9 cellular contexts compared by ENCODE assay signal in genomic region chr5:853416-854090, GRCh38. TPM values are rescaled to one million over a fixed set of nuclear protein-coding genes. Genes with fewer than 3 reads are reported as not detected.
DNase-seq lines count a peak whose midpoint lies in the region; ATAC-seq, FAIRE-seq and TF ChIP-seq lines count a peak whose summit lies in the region.
"Not testable (repeated sequence)": the region's sequence is repeated elsewhere in the genome, so short reads cannot be mapped to it uniquely, and the experiment has no call there.
"Had no signal": no experiment of that assay in that cellular context is flagged by ENCODE, and none has a peak within 500 bp of the region (broad histone marks: within the 10 kb centered on the region; RNA-seq: fewer than 3 reads in every experiment).

No MANE protein-coding gene starts in this region.

- TF ChIP-seq CTCF in HEK293 (tag by site-specific recombination; IDR thresholded peaks at IDR 0.05); K562 (IDR thresholded peaks at IDR 0.05 in 2 of 3, conservative IDR thresholded peaks at IDR 0.05 in 1 of 3; ENCODE audit: insufficient read depth in 2 of 3, low read depth in 1 of 3, low read length in 3 of 3); heart left ventricle (IDR thresholded peaks at IDR 0.05); left lung (IDR thresholded peaks at IDR 0.05); tibial artery (IDR thresholded peaks at IDR 0.05): not testable (repeated sequence)

- not testable (repeated sequence) for H3K79me2 ChIP-seq in K562 (ENCODE audit: control insufficient read depth, insufficient read depth, low read length)

- not testable (repeated sequence) for BruUV-seq in K562 (replicated peaks; lab: Mats Ljungman, UMichigan)

- H3K27me3 ChIP-seq in K562 (ENCODE audit: control insufficient read depth in 2 of 2, insufficient read depth in 2 of 2, low read length in 2 of 2) (peaks cover 24 to 46% of the 10 kb centered on the region in 2 experiments), heart left ventricle (peaks cover 0 to 17% (median 0%) of the 10 kb centered on the region in 9 donors), left lung (peaks cover 6 to 25% of the 10 kb centered on the region in 2 donors), tibial artery (peaks cover 0 to 50% of the 10 kb centered on the region in 2 donors)

- peaks cover 19% of the 10 kb centered on the region for H4K20me1 ChIP-seq in K562 (replicated peaks; ENCODE audit: control insufficient read depth, insufficient read depth, low read length)

- 31% methylated on average over 11 of the region's 18 CpGs for WGBS in K562 (ENCODE audit: insufficient coverage, low coverage, missing lambda C conversion rate)
- 83 to 92% (median 87%) methylated on average over 18 of the region's 18 CpGs for WGBS in heart left ventricle, 4 donors

- intact Hi-C loops in K562 (cut with micrococcal nuclease): loop anchor here (10.0 kb wide), 1 partner anchor 179 kb away; no protein-coding TSS in a partner anchor
- intact Hi-C loops in heart left ventricle (cut with DNase I); left lung (cut with DNase I); posterior vena cava (cut with DNase I); tibial artery (cut with DNase I; ENCODE audit: low total_unique reads): not testable (repeated sequence)

- ATAC-seq in K562, heart left ventricle, left lung: not testable (repeated sequence)

- H3K4me3 ChIP-seq in HEK293 (ENCODE audit: low read depth, low read length); K562; heart left ventricle; left lung; tibial artery: not testable (repeated sequence)

- POLR2A ChIA-PET in HEK293 (lab: Yijun Ruan, JAX): not testable (repeated sequence)
- POLR2A ChIA-PET in K562 (lab: Yijun Ruan, JAX): interaction anchor here (0.7 kb wide), 1 partner anchor 152 kb away, joined by 4 read pairs; no protein-coding TSS in a partner anchor

- H3K4me2 ChIP-seq in K562 (ENCODE audit: insufficient read depth, low read length): not testable (repeated sequence)

- not testable (repeated sequence) for H3K9ac ChIP-seq in K562 (ENCODE audit: insufficient read depth in 1 of 2, low read depth in 2 of 2, low read length in 2 of 2)

- TF ChIP-seq EP300 in K562 (IDR thresholded peaks at IDR 0.05; ENCODE audit: low read length): not testable (repeated sequence)

- CTCF ChIA-PET in HEK293 (lab: Yijun Ruan, JAX); K562 (lab: Yijun Ruan, JAX; ENCODE audit: low intra/inter-chr PET ratio): not testable (repeated sequence)

- FAIRE-seq in K562 (lab: Jason Lieb, UNC): not testable (repeated sequence)

- in situ Hi-C loops in K562 (cut with MboI): not testable (repeated sequence)

- H3K36me3 ChIP-seq in HEK293 (ENCODE audit: control insufficient read depth in 2 of 2, insufficient read depth in 1 of 2, low read length in 2 of 2); K562 (ENCODE audit: control insufficient read depth, insufficient read depth, low read length); heart left ventricle; left lung; tibial artery: not testable (repeated sequence)

- not testable (repeated sequence) for H3K27ac ChIP-seq in HEK293 (ENCODE audit: extremely low read depth, low read depth, low read length); K562 (ENCODE audit: extremely low read depth, low read depth, low read length); heart left ventricle; left lung; tibial artery

- H3K4me1 ChIP-seq in HEK293 (ENCODE audit: control insufficient read depth, insufficient read depth, low read length); left lung; tibial artery: not testable (repeated sequence)
- H3K4me1 ChIP-seq in K562 (replicated peaks in 1 of 2; ENCODE audit: control insufficient read depth in 2 of 2, insufficient read depth in 2 of 2, low read length in 2 of 2) (peaks cover 0 to 36% of the 10 kb centered on the region in 2 experiments; a peak in 2 of 5 replicates), heart left ventricle (peaks cover 0 to 11% (median 0%) of the 10 kb centered on the region in 12 donors)

- DNase-seq in activated CD4-positive, CD25-positive, alpha-beta regulatory T cell treated with anti-CD3 and anti-CD28 coated beads, Interleukin-2, amount 50 U/mL, for 72 hours: peak; percentile 28
- not testable (repeated sequence) for DNase-seq in K562 (ENCODE audit: extremely low read depth in 1 of 4, low spot score in 3 of 4)
- DNase-seq in heart left ventricle (peak in 3 of 5 donors; percentile 2 to 24 (median 23)), left lung (peak; percentile 28 to 43), mesenteric fat pad (ENCODE audit: low spot score) (peak; percentile 59), posterior vena cava (ENCODE audit: low spot score) (peak; percentile 60), tibial artery (peak; percentile 6 to 41)

- H3K9me1 ChIP-seq in K562 (ENCODE audit: control insufficient read depth, insufficient read depth, low read length): not testable (repeated sequence)

- TF ChIP-seq RAD21 in K562 (CRISPR knock-in tag; conservative IDR thresholded peaks at IDR 0.05 in 1 of 2, IDR thresholded peaks at IDR 0.05 in 1 of 2): not testable (repeated sequence)

- H2AFZ ChIP-seq in K562 (ENCODE audit: low read depth, low read length): not testable (repeated sequence)

- H3K9me3 ChIP-seq in HEK293 (ENCODE audit: control insufficient read depth, insufficient read depth, low read depth, low read length); K562 (replicated peaks; ENCODE audit: control insufficient read depth, insufficient read depth, low read depth, low read length); heart left ventricle; left lung; tibial artery: not testable (repeated sequence)

- not testable (repeated sequence) for TF ChIP-seq POLR2A in K562 (conservative IDR thresholded peaks at IDR 0.05); heart left ventricle (IDR thresholded peaks at IDR 0.05)

RNA-seq across cellular contexts. Expression of gene ZDHHC11, which starts 2.8 kb away (rescaled TPM):
- total RNA-seq in K562 (2011; cell fraction: chromatin; rRNA removed; ENCODE audit: low replicate concordance): 13.2 and 31.1 TPM in 2 replicates
- 14.7 and 17.7 TPM in 2 replicates for total RNA-seq in K562 (2011; cell fraction: nucleolus; rRNA removed)
- total RNA-seq in K562 (2011; cell fraction: nucleoplasm; rRNA removed): 11.8 and 18.1 TPM in 2 replicates
- total RNA-seq in K562 (2014; rRNA removed): 0.20 and 1.5 TPM in 2 replicates
- 0.40 and 0.45 TPM in 2 replicates for total RNA-seq in K562 (2014; rRNA removed; fragmentation: Illumina TruSeq; extraction: Trizol)
- total RNA-seq in K562 (2015; rRNA removed; fragmentation: Illumina TruSeq; extraction: Trizol): 0.29 and 0.30 TPM in 2 replicates
- total RNA-seq in K562 (2021): 2.2 and 2.3 TPM in 2 replicates
- polyA plus RNA-seq in K562 (2011; rRNA removed): 0.99 and 1.2 TPM in 2 replicates
- polyA plus RNA-seq in K562 (2011; cell fraction: cytosol; rRNA removed): 0.52 and 1.3 TPM in 2 replicates
- polyA plus RNA-seq in K562 (2011; cell fraction: nucleus; rRNA removed): 6.0 and 14.9 TPM in 2 replicates
- 1.5 and 6.1 TPM in 2 replicates for polyA plus RNA-seq in K562 (2012)
- 0.52 and 1.4 TPM in 2 replicates for polyA plus RNA-seq in K562 (2014; fragmentation: Illumina TruSeq; extraction: Trizol)
- under 1 TPM; 0.07 to 0.21 TPM for polyA plus RNA-seq in K562 (2014; fragmentation: Nextera tagmentation; extraction: Ambion mirVana)
- polyA plus RNA-seq in K562 (2014; rRNA removed): 0.97 and 1.4 TPM in 2 replicates
- 0.81 and 1.1 TPM in 2 replicates for polyA minus RNA-seq in K562 (2011; rRNA and poly(A)+ RNA removed)
- 1.3 and 1.4 TPM in 2 replicates for polyA minus RNA-seq in K562 (2011; cell fraction: cytosol; rRNA and poly(A)+ RNA removed)
- 2.3 and 4.4 TPM in 2 replicates for polyA minus RNA-seq in K562 (2011; cell fraction: nucleus; rRNA and poly(A)+ RNA removed)
- total RNA-seq in heart left ventricle: 10 to 100 TPM in 6 of 9 donors, 1 to 10 TPM in 3; 6.6 to 25.0 (median 10.8) TPM
- polyA plus RNA-seq in heart left ventricle: 10 to 100 TPM in 1 of 2 donors, 1 to 10 TPM in 1; 6.3 to 12.5 TPM
- total RNA-seq in left lung: 10 to 100 TPM; 14.6 to 34.9 TPM
- 11.0 TPM for total RNA-seq in mesenteric fat pad
- 10 to 100 TPM in 1 of 2 donors, 1 to 10 TPM in 1; 8.9 to 29.1 TPM for total RNA-seq in posterior vena cava
- polyA plus RNA-seq: CD4-positive, CD25-positive, alpha-beta regulatory T cell had no signal

RNA-seq across cellular contexts. Expression of gene BRD9, which starts 39.0 kb away (rescaled TPM):
- 217 and 274 TPM in 2 replicates for total RNA-seq in K562 (2011; cell fraction: chromatin; rRNA removed; ENCODE audit: low replicate concordance)
- total RNA-seq in K562 (2011; cell fraction: nucleolus; rRNA removed): 94.6 and 102 TPM in 2 replicates
- 114 and 119 TPM in 2 replicates for total RNA-seq in K562 (2011; cell fraction: nucleoplasm; rRNA removed)
- total RNA-seq in K562 (2014; rRNA removed): 52.8 and 58.5 TPM in 2 replicates
- total RNA-seq in K562 (2014; rRNA removed; fragmentation: Illumina TruSeq; extraction: Trizol): 37.9 and 39.5 TPM in 2 replicates
- 43.1 and 44.9 TPM in 2 replicates for total RNA-seq in K562 (2015; rRNA removed; fragmentation: Illumina TruSeq; extraction: Trizol)
- 62.3 and 68.7 TPM in 2 replicates for total RNA-seq in K562 (2021)
- polyA plus RNA-seq in K562 (2011; rRNA removed): 17.3 and 18.0 TPM in 2 replicates
- polyA plus RNA-seq in K562 (2011; cell fraction: cytosol; rRNA removed): 14.1 and 18.3 TPM in 2 replicates
- 96.2 and 143 TPM in 2 replicates for polyA plus RNA-seq in K562 (2011; cell fraction: nucleus; rRNA removed)
- 36.5 and 41.6 TPM in 2 replicates for polyA plus RNA-seq in K562 (2012)
- 49.7 and 54.7 TPM in 2 replicates for polyA plus RNA-seq in K562 (2014; fragmentation: Illumina TruSeq; extraction: Trizol)
- 1 to 10 TPM; 2.4 to 3.7 TPM for polyA plus RNA-seq in K562 (2014; fragmentation: Nextera tagmentation; extraction: Ambion mirVana)
- polyA plus RNA-seq in K562 (2014; rRNA removed): 51.8 and 56.4 TPM in 2 replicates
- polyA minus RNA-seq in K562 (2011; rRNA and poly(A)+ RNA removed): 23.4 and 26.6 TPM in 2 replicates
- polyA minus RNA-seq in K562 (2011; cell fraction: cytosol; rRNA and poly(A)+ RNA removed): 16.0 and 18.9 TPM in 2 replicates
- 54.1 and 62.2 TPM in 2 replicates for polyA minus RNA-seq in K562 (2011; cell fraction: nucleus; rRNA and poly(A)+ RNA removed)
- total RNA-seq in heart left ventricle: 10 to 100 TPM; 17.9 to 32.1 (median 23.9) TPM
- polyA plus RNA-seq in heart left ventricle: 10 to 100 TPM; 17.5 to 19.5 TPM
- 10 to 100 TPM; 37.9 to 40.8 TPM for total RNA-seq in left lung
- 38.2 TPM for total RNA-seq in mesenteric fat pad
- total RNA-seq in posterior vena cava: 10 to 100 TPM; 28.6 to 36.0 TPM

RNA-seq across cellular contexts. Expression of gene TRIP13, which starts 39.1 kb away (rescaled TPM):
- total RNA-seq in K562 (2011; cell fraction: chromatin; rRNA removed; ENCODE audit: low replicate concordance): 80.8 and 99.7 TPM in 2 replicates
- total RNA-seq in K562 (2011; cell fraction: nucleolus; rRNA removed): 42.2 and 50.7 TPM in 2 replicates
- total RNA-seq in K562 (2011; cell fraction: nucleoplasm; rRNA removed): 38.0 and 41.1 TPM in 2 replicates
- total RNA-seq in K562 (2014; rRNA removed) (48.2 and 68.7 TPM in 2 replicates), K562 (2014; rRNA removed; fragmentation: Illumina TruSeq; extraction: Trizol) (55.2 and 56.8 TPM in 2 replicates), K562 (2015; rRNA removed; fragmentation: Illumina TruSeq; extraction: Trizol) (45.1 and 50.8 TPM in 2 replicates), K562 (2021) (50.0 and 53.2 TPM in 2 replicates), heart left ventricle (1 to 10 TPM in 2 of 9 donors, under 1 TPM in 7; 0.31 to 4.2 (median 0.49) TPM), left lung (1 to 10 TPM; 4.3 to 4.5 TPM), mesenteric fat pad (1.2 TPM), posterior vena cava (1 to 10 TPM in 1 of 2 donors, under 1 TPM in 1; 0.95 to 1.6 TPM)
- polyA plus RNA-seq in K562 (2011; rRNA removed) (93.2 and 116 TPM in 2 replicates), K562 (2014; fragmentation: Illumina TruSeq; extraction: Trizol) (62.6 and 73.0 TPM in 2 replicates), K562 (2014; fragmentation: Nextera tagmentation; extraction: Ambion mirVana) (10 to 100 TPM; 24.1 to 28.9 TPM), K562 (2014; rRNA removed) (65.2 and 73.4 TPM in 2 replicates), heart left ventricle (1 to 10 TPM in 1 of 2 donors, under 1 TPM in 1; 0.19 to 1.8 TPM)
- polyA plus RNA-seq in K562 (2011; cell fraction: cytosol; rRNA removed): 35.6 and 39.2 TPM in 2 replicates
- polyA plus RNA-seq in K562 (2011; cell fraction: nucleus; rRNA removed): 107 and 115 TPM in 2 replicates
- 39.7 and 46.2 TPM in 2 replicates for polyA plus RNA-seq in K562 (2012)
- polyA minus RNA-seq in K562 (2011; rRNA and poly(A)+ RNA removed): 74.7 and 79.6 TPM in 2 replicates
- polyA minus RNA-seq in K562 (2011; cell fraction: cytosol; rRNA and poly(A)+ RNA removed): 37.0 and 47.0 TPM in 2 replicates
- polyA minus RNA-seq in K562 (2011; cell fraction: nucleus; rRNA and poly(A)+ RNA removed): 20.7 and 35.1 TPM in 2 replicates

Comparison
In these comparisons a context has a peak if more than half of its experiments do, and no peak if none do; other contexts are left out.
1. RNA of gene TRIP13, which starts 39.1 kb away (total RNA-seq): 38.0 to 99.7 TPM in K562; 4.3 to 4.5 TPM in left lung, 0.95 to 1.6 TPM in posterior vena cava, 1.2 TPM in mesenteric fat pad (single experiment) and 0.31 to 4.2 TPM in heart left ventricle; every median in the first group is over 4 times any median in the second.